ENCODE assay signal across 7 cellular contexts in genomic region chr2:200125890-200126660, GRCh38.
DNase-seq lines count a peak whose midpoint lies in the region; ATAC-seq and TF ChIP-seq lines count a peak whose summit lies in the region.
"Not testable (repeated sequence)": the region's sequence is repeated elsewhere in the genome, so short reads cannot be mapped to it uniquely, and the experiment has no call there.

No MANE protein-coding gene starts in this region.

- not testable (repeated sequence) for H3K4me3 Mint-ChIP-seq in brain, nephron

- H3K4me3 ChIP-seq in liver (ENCODE audit: low read depth in 1 of 3, low read length in 3 of 3); transverse colon: not testable (repeated sequence)

- H3K36me3 ChIP-seq in liver (ENCODE audit: control insufficient read depth in 4 of 4, insufficient read depth in 3 of 4, low read depth in 1 of 4, low read length in 3 of 4); transverse colon: not testable (repeated sequence)

- peak in 1 of 2 donors; percentile 20 for TF ChIP-seq RAD21 in liver (IDR thresholded peaks at IDR 0.05)

- not testable (repeated sequence) for H3K27ac ChIP-seq in liver (ENCODE audit: low read depth in 1 of 2, low read length in 2 of 2)
- peak overlapping the region; percentile 82 to 85 (median 84) for H3K27ac ChIP-seq in transverse colon

- not testable (repeated sequence) for TF ChIP-seq CTCF in brain (conservative IDR thresholded peaks at IDR 0.05); liver (IDR thresholded peaks at IDR 0.05; ENCODE audit: low read depth, low read length, missing input control); nephron (IDR thresholded peaks at IDR 0.05; ENCODE audit: unreplicated experiment in 3 of 3); transverse colon (IDR thresholded peaks at IDR 0.05)

- not testable (repeated sequence) for H3K9me3 ChIP-seq in liver (ENCODE audit: control insufficient read depth in 4 of 4, low read length in 3 of 4); transverse colon

- DNase-seq in DMS 273 (lab: John Stamatoyannopoulos, UW; ENCODE audit: unreplicated experiment): peak; percentile 36
- peak; percentile 73 for DNase-seq in OCI-M1 (lab: John Stamatoyannopoulos, UW)
- DNase-seq in Right ventricle myocardium inferior (ENCODE audit: missing footprints); transverse colon: not testable (repeated sequence)

- intact Hi-C loops in Right ventricle myocardium inferior (cut with DNase I); transverse colon (cut with DNase I; ENCODE audit: low total_unique reads): not testable (repeated sequence)

- ATAC-seq in Right ventricle myocardium inferior: peak; percentile 23

- H3K27me3 Mint-ChIP-seq in brain; nephron (ENCODE audit: low read depth): not testable (repeated sequence)

- not testable (repeated sequence) for H3K9me3 Mint-ChIP-seq in brain
- H3K9me3 Mint-ChIP-seq in nephron: peaks cover 20% of the 10 kb centered on the region

- H3K4me1 ChIP-seq in liver (ENCODE audit: control insufficient read depth in 4 of 4, insufficient read depth in 4 of 4, low read length in 3 of 4) (peaks cover 13 to 42% (median 25%) of the 10 kb centered on the region in 4 donors), transverse colon (peaks cover 14 to 31% (median 21%) of the 10 kb centered on the region in 4 donors)

- H3K4me1 Mint-ChIP-seq in brain (peaks cover 31% of the 10 kb centered on the region), nephron (peaks cover 33% of the 10 kb centered on the region)

- 53% methylated on average over 4 of the region's 4 CpGs for WGBS in liver
- 14 to 38% methylated on average over 2 to 4 of the region's 4 CpGs for WGBS in transverse colon (ENCODE audit: low coverage in 1 of 2), 2 donors

- in situ Hi-C loops in transverse colon (cut with MboI; ENCODE audit: low pct_ligation_motif_present in 1 of 4, low pct_unique_long_range_greater_than_20kb in 1 of 4, low sequenced_read_pairs in 3 of 4): not testable (repeated sequence)

- H3K27me3 ChIP-seq in liver (ENCODE audit: control insufficient read depth in 4 of 4, insufficient read depth in 4 of 4, low read length in 3 of 4); transverse colon: not testable (repeated sequence)

- H3K27ac Mint-ChIP-seq in brain: peak overlapping the region in 3 of 5 experiments; percentile 17 to 52 (median 32)
- H3K27ac Mint-ChIP-seq in nephron: peak overlapping the region; percentile 32 to 73 (median 41)

- not testable (repeated sequence) for TF ChIP-seq EP300 in transverse colon (IDR thresholded peaks at IDR 0.05; ENCODE audit: low read depth)

- TF ChIP-seq POLR2A in transverse colon (IDR thresholded peaks at IDR 0.05): not testable (repeated sequence)

- not testable (repeated sequence) for H3K9ac ChIP-seq in liver (ENCODE audit: low read depth in 1 of 2, low read length in 2 of 2)

- not testable (repeated sequence) for H3K36me3 Mint-ChIP-seq in brain; nephron (ENCODE audit: low read depth)

TF ChIP-seq in liver, 16 proteins besides CTCF, POLR2A, EP300 and RAD21:
- peak; percentile 42 to 43 for TF ChIP-seq HNF4A (conservative IDR thresholded peaks at IDR 0.05)
- peak; percentile 55 to 60 for TF ChIP-seq RXRA (IDR thresholded peaks at IDR 0.05)
- peak; percentile 47 for TF ChIP-seq SP1 (IDR thresholded peaks at IDR 0.05)
